8 cellular contexts compared by ENCODE assay signal in genomic region chr22:27804683-27805297, GRCh38. TPM values are rescaled to one million over a fixed set of nuclear protein-coding genes. Genes with fewer than 3 reads are reported as not detected.
DNase-seq lines count a peak whose midpoint lies in the region; ATAC-seq and TF ChIP-seq lines count a peak whose summit lies in the region.

No MANE protein-coding gene starts in this region.

- DNase-seq in Calu3 (peak; percentile 82), RWPE1 (ENCODE audit: low spot score) (peak; percentile 20), left ventricle myocardium inferior (peak; percentile 66), retina (peak; percentile 87)
- DNase-seq in activated naive CD8-positive, alpha-beta T cell treated with anti-CD3 and anti-CD28 coated beads, Interleukin-2, amount 10 ng/mL, durations not matched to agents 7 days and 5 days: peak; percentile 59

- no peak for ATAC-seq in activated naive CD8-positive, alpha-beta T cell treated with anti-CD3 and anti-CD28 coated beads, Interleukin-2, amount 10 ng/mL, durations not matched to agents 7 days and 5 days (ENCODE audit: low read depth)
- ATAC-seq in HG03354 (IDR thresholded peaks at IDR 0.05; ENCODE audit: poor library complexity, severe bottlenecking, unreplicated experiment) (no peak), HG02938 (IDR thresholded peaks at IDR 0.05; ENCODE audit: unreplicated experiment) (no peak)

- H3K4me1 Mint-ChIP-seq in Calu3 (ENCODE audit: low read depth, unreplicated experiment): peaks cover 18% of the 10 kb centered on the region
- H3K4me1 Mint-ChIP-seq in activated naive CD8-positive, alpha-beta T cell treated with anti-CD3 and anti-CD28 coated beads, Interleukin-2, amount 10 ng/mL, durations not matched to agents 7 days and 5 days: peaks cover 9% of the 10 kb centered on the region

- H3K27ac Mint-ChIP-seq in Calu3 (ENCODE audit: unreplicated experiment): no peak overlapping the region
- no peak overlapping the region for H3K27ac Mint-ChIP-seq in activated naive CD8-positive, alpha-beta T cell treated with anti-CD3 and anti-CD28 coated beads, Interleukin-2, amount 10 ng/mL, durations not matched to agents 7 days and 5 days

- no TSS peak for BruUV-seq in Calu3 (replicated peaks; lab: Mats Ljungman, UMichigan)

- TF ChIP-seq CTCF in Calu3 (IDR thresholded peaks at IDR 0.05; ENCODE audit: unreplicated experiment): peak; percentile 70
- peak; percentile 72 for TF ChIP-seq CTCF in RWPE1 (conservative IDR thresholded peaks at IDR 0.05; ENCODE audit: low read depth)
- peak; percentile 83 for TF ChIP-seq CTCF in left ventricle myocardium inferior (IDR thresholded peaks at IDR 0.05; ENCODE audit: borderline replicate concordance)

- H3K36me3 ChIP-seq in HUES48 (ENCODE audit: control insufficient read depth, insufficient read depth, low read length) (no peaks in the 10 kb centered on the region), left ventricle myocardium inferior (no peaks in the 10 kb centered on the region)

- no peak overlapping the region for H3K27ac ChIP-seq in HUES48 (ENCODE audit: low read depth, low read length)
- H3K27ac ChIP-seq in RWPE1: peak overlapping the region; percentile 69
- H3K27ac ChIP-seq in left ventricle myocardium inferior (replicated peaks): no peak overlapping the region

- no peak overlapping the region for H3K4me3 Mint-ChIP-seq in Calu3 (ENCODE audit: low read depth, unreplicated experiment)
- H3K4me3 Mint-ChIP-seq in activated naive CD8-positive, alpha-beta T cell treated with anti-CD3 and anti-CD28 coated beads, Interleukin-2, amount 10 ng/mL, durations not matched to agents 7 days and 5 days: no peak overlapping the region

- H3K9me3 Mint-ChIP-seq in Calu3 (ENCODE audit: low read depth, unreplicated experiment): no peaks in the 10 kb centered on the region
- H3K9me3 Mint-ChIP-seq in activated naive CD8-positive, alpha-beta T cell treated with anti-CD3 and anti-CD28 coated beads, Interleukin-2, amount 10 ng/mL, durations not matched to agents 7 days and 5 days: no peaks in the 10 kb centered on the region

- intact Hi-C loops in Calu3 (cut with micrococcal nuclease; ENCODE audit: unreplicated experiment) (loop anchor here (10.0 kb wide), 1 partner anchor 180 kb away; no protein-coding TSS in a partner anchor), left ventricle myocardium inferior (cut with micrococcal nuclease) (loop anchor here (5.0 kb wide), 1 partner anchor 397 kb away; no protein-coding TSS in a partner anchor)

- POLR2A ChIA-PET in RWPE1 (lab: Yijun Ruan, JAX; ENCODE audit: low non-redundant PET): no interaction called here
- POLR2A ChIA-PET in activated naive CD8-positive, alpha-beta T cell treated with anti-CD3 and anti-CD28 coated beads, Interleukin-2, amount 10 ng/mL, durations not matched to agents 7 days and 5 days (lab: Charles Lee): no interaction called here

- H3K9ac ChIP-seq in HUES48 (ENCODE audit: low read depth, low read length): no peak overlapping the region

- CTCF ChIA-PET in Calu3 (lab: Charles Lee) (interaction anchor here (0.9 kb wide), 1 partner anchor 400 kb away, joined by 3 read pairs; no protein-coding TSS in a partner anchor), RWPE1 (lab: Yijun Ruan, JAX) (no interaction called here)

- H3K4me3 ChIP-seq in HUES48 (ENCODE audit: low read depth, low read length) (peak overlapping the region; percentile 23; the same call in 1 of the 2 replicates), left ventricle myocardium inferior (no peak overlapping the region)

- H3K4me1 ChIP-seq in HUES48 (ENCODE audit: control insufficient read depth, insufficient read depth, low read length) (peaks cover 23% of the 10 kb centered on the region), left ventricle myocardium inferior (peaks cover 41% of the 10 kb centered on the region)

- H3K36me3 Mint-ChIP-seq in Calu3 (ENCODE audit: insufficient read depth, unreplicated experiment): peaks cover 26% of the 10 kb centered on the region
- no peaks in the 10 kb centered on the region for H3K36me3 Mint-ChIP-seq in activated naive CD8-positive, alpha-beta T cell treated with anti-CD3 and anti-CD28 coated beads, Interleukin-2, amount 10 ng/mL, durations not matched to agents 7 days and 5 days

- peaks cover 53% of the 10 kb centered on the region for H3K27me3 ChIP-seq in HUES48 (ENCODE audit: control insufficient read depth, insufficient read depth, low read length)
- peaks cover 15% of the 10 kb centered on the region for H3K27me3 ChIP-seq in left ventricle myocardium inferior (ENCODE audit: low read depth)

- H3K9me3 ChIP-seq in HUES48 (ENCODE audit: control insufficient read depth, insufficient read depth, low read length): no peaks in the 10 kb centered on the region
- H3K9me3 ChIP-seq in left ventricle myocardium inferior (replicated peaks): no peaks in the 10 kb centered on the region

- H3K27me3 Mint-ChIP-seq in Calu3 (ENCODE audit: unreplicated experiment): peaks cover 36% of the 10 kb centered on the region
- H3K27me3 Mint-ChIP-seq in activated naive CD8-positive, alpha-beta T cell treated with anti-CD3 and anti-CD28 coated beads, Interleukin-2, amount 10 ng/mL, durations not matched to agents 7 days and 5 days: peaks cover 31% of the 10 kb centered on the region

RNA-seq across cellular contexts. Expression of gene MN1, which starts 3.2 kb away (rescaled TPM):
- 1.7 and 2.3 TPM in 2 replicates for total RNA-seq in Calu3 (2022)
- total RNA-seq in activated naive CD8-positive, alpha-beta T cell treated with anti-CD3 and anti-CD28 coated beads, Interleukin-2, amount 10 ng/mL, durations not matched to agents 7 days and 5 days: under 1 TPM; 0.28 to 0.30 TPM
- 7.7 TPM for total RNA-seq in left ventricle myocardium inferior

Comparison
In these comparisons a context has a peak if more than half of its experiments do, and no peak if none do; other contexts are left out.
1. DNase-seq: peak in every context shown above with its lines; median percentile 87 in retina; 82 in Calu3; 66 in left ventricle myocardium inferior; 59 in activated naive CD8-positive, alpha-beta T cell treated with anti-CD3 and anti-CD28 coated beads, Interleukin-2, amount 10 ng/mL, durations not matched to agents 7 days and 5 days; 20 in RWPE1.